Comparison of ENCODE assay signal across 34 cellular contexts in the genomic region with DNA sequence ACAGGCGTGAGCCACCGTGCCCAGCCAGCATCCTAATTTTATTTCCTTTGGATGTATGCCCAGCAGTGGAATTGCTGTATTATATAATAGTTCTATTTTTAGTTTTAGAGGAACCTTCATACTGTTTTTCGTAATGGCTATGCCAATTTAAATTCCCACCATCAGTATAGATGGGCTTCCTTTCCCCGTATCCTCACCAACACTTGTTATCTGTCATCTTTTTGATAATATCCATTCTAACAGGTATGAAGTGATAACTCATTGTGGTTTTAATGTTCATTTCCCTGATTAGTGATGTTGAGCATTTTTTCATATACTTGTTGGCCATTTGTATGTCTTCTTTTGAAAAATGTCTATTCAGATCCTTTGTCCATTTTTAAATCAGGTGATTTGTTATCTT.
"Had no signal": no experiment of that assay in that cellular context is flagged by ENCODE, and none has a peak within 500 bp of the region (broad histone marks: within the 10 kb centered on the region; RNA-seq: fewer than 3 reads in every experiment).

No MANE protein-coding gene starts in this region.

- H3K27me3 Mint-ChIP-seq: activated CD8-positive, alpha-beta memory T cell treated with anti-CD3 and anti-CD28 coated beads, Interleukin-2, amount 10 ng/mL, durations not matched to agents 7 days and 5 days; activated naive CD8-positive, alpha-beta T cell treated with anti-CD3 and anti-CD28 coated beads for 36 hours had no signal

- ATAC-seq: activated CD4-positive, CD25-positive, alpha-beta regulatory T cell treated with anti-CD3 and anti-CD28 coated beads, Interleukin-2, amount 50 U/mL, for 24 hours; activated CD8-positive, alpha-beta memory T cell treated with anti-CD3 and anti-CD28 coated beads, Interleukin-2, amount 10 ng/mL, durations not matched to agents 7 days and 5 days; activated CD8-positive, alpha-beta T cell treated with anti-CD3 and anti-CD28 coated beads, Interleukin-2, amount 10 ng/mL, durations not matched to agents 7 days and 5 days; activated naive CD8-positive, alpha-beta T cell treated with anti-CD3 and anti-CD28 coated beads, Interleukin-2, amount 50 U/mL, for 24 hours; body of pancreas; gastroesophageal sphincter; heart right ventricle; T-helper 17 cell had no signal

- H3K27ac Mint-ChIP-seq: activated B cell treated with CpG ODN at 0.5 μM for 24 hours; activated CD4-positive, alpha-beta memory T cell treated with anti-CD3 and anti-CD28 coated beads for 36 hours; activated CD8-positive, alpha-beta memory T cell treated with anti-CD3 and anti-CD28 coated beads, Interleukin-2, amount 10 ng/mL, durations not matched to agents 7 days and 5 days; activated CD8-positive, alpha-beta T cell treated with anti-CD3 and anti-CD28 coated beads, Interleukin-2, amount 10 ng/mL, durations not matched to agents 7 days and 5 days; activated naive CD4-positive, alpha-beta T cell treated with anti-CD3 and anti-CD28 coated beads for 36 hours; activated naive CD4-positive, alpha-beta T cell treated with anti-CD3 and anti-CD28 coated beads, Interleukin-2, amount 50 U/mL, for 24 hours; activated naive CD8-positive, alpha-beta T cell treated with anti-CD3 and anti-CD28 coated beads for 36 hours; activated naive CD8-positive, alpha-beta T cell treated with anti-CD3 and anti-CD28 coated beads, Interleukin-2, amount 50 U/mL, for 24 hours; activated T-helper 1 cell treated with anti-CD3 and anti-CD28 coated beads, Interleukin-12 subunit alpha, Interleukin-12 subunit beta, Interleukin-2, Interleukin-4 antibody, amounts not matched to agents 30 ng/mL and 10 ng/mL and 1 ng/mL, durations not matched to agents 14 hours and 24 hours and 36 hours; activated T-helper 2 cell treated with anti-CD3 and anti-CD28 coated beads, Interferon-gamma antibody, Interleukin-2, Interleukin-4, amounts not matched to agents 10 μg/mL and 5 μg/mL and 100 μg/mL, durations not matched to agents 14 hours and 24 hours and 36 hours; T-helper 17 cell; T-helper 2 cell treated with Interferon-gamma antibody and Interleukin-4, amounts not matched to agents 5 μg/mL and 100 μg/mL, for 36 hours had no signal

- H3K4me1 Mint-ChIP-seq: activated B cell treated with CpG ODN at 0.5 μM for 24 hours; activated naive CD4-positive, alpha-beta T cell treated with anti-CD3 and anti-CD28 coated beads, Interleukin-2, amount 50 U/mL, for 24 hours; activated naive CD8-positive, alpha-beta T cell treated with anti-CD3 and anti-CD28 coated beads for 36 hours had no signal

- H3K4me3 Mint-ChIP-seq: activated B cell treated with CpG ODN at 0.5 μM for 24 hours; activated CD4-positive, alpha-beta memory T cell treated with anti-CD3 and anti-CD28 coated beads for 36 hours; activated CD8-positive, alpha-beta memory T cell treated with anti-CD3 and anti-CD28 coated beads, Interleukin-2, amount 10 ng/mL, durations not matched to agents 7 days and 5 days; activated CD8-positive, alpha-beta T cell treated with anti-CD3 and anti-CD28 coated beads, Interleukin-2, amount 10 ng/mL, durations not matched to agents 7 days and 5 days; activated naive CD4-positive, alpha-beta T cell treated with anti-CD3 and anti-CD28 coated beads for 36 hours; activated naive CD4-positive, alpha-beta T cell treated with anti-CD3 and anti-CD28 coated beads, Interleukin-2, amount 50 U/mL, for 24 hours; activated naive CD8-positive, alpha-beta T cell treated with anti-CD3 and anti-CD28 coated beads for 36 hours; activated naive CD8-positive, alpha-beta T cell treated with anti-CD3 and anti-CD28 coated beads, Interleukin-2, amount 50 U/mL, for 24 hours; activated T-helper 1 cell treated with anti-CD3 and anti-CD28 coated beads, Interleukin-12 subunit alpha, Interleukin-12 subunit beta, Interleukin-2, Interleukin-4 antibody, amounts not matched to agents 30 ng/mL and 10 ng/mL and 1 ng/mL, durations not matched to agents 14 hours and 24 hours and 36 hours; T-helper 17 cell; T-helper 2 cell treated with Interferon-gamma antibody and Interleukin-4, amounts not matched to agents 5 μg/mL and 100 μg/mL, for 36 hours had no signal

- DNase-seq: activated B cell treated with CpG ODN at 0.5 μM for 24 hours; activated CD4-positive, alpha-beta memory T cell treated with anti-CD3 and anti-CD28 coated beads for 36 hours; activated CD4-positive, alpha-beta T cell treated with anti-CD3 and anti-CD28 coated beads for 48 hours; activated CD4-positive, alpha-beta T cell treated with anti-CD3 and anti-CD28 coated beads, Interleukin-2, amount 50 U/mL, for 1 hour; activated CD8-positive, alpha-beta memory T cell treated with anti-CD3 and anti-CD28 coated beads, Interleukin-2, amount 10 ng/mL, durations not matched to agents 7 days and 5 days; activated CD8-positive, alpha-beta memory T cell treated with anti-CD3 and anti-CD28 coated beads, Interleukin-2, amount 50 U/mL, for 4 hours; activated effector memory CD4-positive, alpha-beta T cell treated with anti-CD3 and anti-CD28 coated beads, Interleukin-2, amount 50 U/mL, for 16 hours; activated naive CD4-positive, alpha-beta T cell treated with anti-CD3 and anti-CD28 coated beads for 36 hours; activated naive CD8-positive, alpha-beta T cell treated with anti-CD3 and anti-CD28 coated beads for 36 hours; activated naive CD8-positive, alpha-beta T cell treated with anti-CD3 and anti-CD28 coated beads, Interleukin-2, amount 50 U/mL, for 24 hours; activated T-cell treated with anti-CD3 and anti-CD28 coated beads, Interleukin-2, amount 50 U/mL, for 1 hour; activated T-cell treated with anti-CD3 and anti-CD28 coated beads, Interleukin-2, amount 50 U/mL, for 48 hours; adrenal gland; amygdala; aorta; body of pancreas; caudate nucleus; cerebellar nuclear complex; colonic mucosa; effector CD8-positive, alpha-beta T cell; esophagus squamous epithelium; foreskin melanocyte; heart right ventricle; T-helper 1 cell; T-helper 17 cell; T1000; WERI-Rb-1 had no signal
